6 cellular contexts compared by ENCODE assay signal in the genomic region with DNA sequence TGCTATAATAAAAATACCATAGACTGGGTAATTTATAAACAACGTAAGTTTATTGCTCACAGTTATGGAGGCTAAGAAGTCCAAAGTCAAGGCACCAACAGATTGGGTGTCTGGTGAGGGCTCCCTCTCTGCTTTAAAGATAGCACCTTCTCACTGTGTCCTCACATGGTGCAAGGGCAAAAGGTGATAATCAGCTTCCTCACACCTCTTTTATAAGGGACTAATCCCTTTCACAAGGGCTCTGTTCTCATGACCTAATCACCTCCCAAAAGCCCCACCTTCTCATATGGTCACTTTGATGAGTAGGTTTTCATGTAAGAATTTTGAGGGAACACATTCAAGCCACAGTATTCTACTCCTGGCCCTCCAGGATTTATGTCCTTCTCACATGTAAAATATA.
"Had no signal": no experiment of that assay in that cellular context is flagged by ENCODE, and none has a peak within 500 bp of the region (broad histone marks: within the 10 kb centered on the region; RNA-seq: fewer than 3 reads in every experiment).

No MANE protein-coding gene starts in this region.

- H3K4me3 ChIP-seq: K562 had no signal

- H3K4me3 Mint-ChIP-seq: IgD-negative memory B cell had no signal

- ATAC-seq: HepG2, K562 had no signal

- H3K4me1 Mint-ChIP-seq: IgD-negative memory B cell had no signal

- H3K27me3 Mint-ChIP-seq: IgD-negative memory B cell had no signal

- H3K27ac Mint-ChIP-seq: IgD-negative memory B cell had no signal

- H3K27ac ChIP-seq: HL-60 had no signal

- FAIRE-seq: HepG2, HTR-8/SVneo, K562 had no signal

- DNase-seq: IMR-90 had no signal

- H3K36me3 Mint-ChIP-seq: IgD-negative memory B cell had no signal
